15 cellular contexts compared by ENCODE assay signal in the genomic region with DNA sequence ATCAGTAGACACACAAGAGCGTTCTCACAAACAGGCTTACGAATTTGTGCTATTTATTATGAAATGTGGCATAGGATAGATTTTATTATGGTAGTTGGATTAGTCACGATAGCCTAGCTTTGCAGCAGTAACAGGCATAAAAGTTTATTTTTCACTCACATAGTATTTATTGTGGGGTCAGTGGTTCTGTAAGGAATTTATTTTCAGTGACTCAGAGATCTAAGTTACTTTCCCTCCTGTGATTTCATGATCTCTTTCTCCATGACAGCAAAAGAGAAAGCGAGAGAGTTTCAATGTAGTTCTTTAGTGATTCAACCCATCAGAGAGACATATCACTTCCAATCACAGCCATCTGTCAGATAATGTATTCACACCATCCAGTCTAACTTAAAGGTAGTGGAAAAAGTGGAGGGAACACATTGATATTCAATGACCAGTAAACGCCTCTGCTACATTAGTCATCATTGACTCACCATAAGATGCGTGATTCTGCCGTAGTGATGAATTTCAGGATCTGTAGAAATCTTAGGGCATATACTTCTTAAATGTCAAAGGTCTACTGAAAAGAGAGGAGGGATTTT.
DNase-seq lines count a peak whose midpoint lies in the region; ATAC-seq and TF ChIP-seq lines count a peak whose summit lies in the region.
"Had no signal": no experiment of that assay in that cellular context is flagged by ENCODE, and none has a peak within 500 bp of the region (broad histone marks: within the 10 kb centered on the region; RNA-seq: fewer than 3 reads in every experiment).

No MANE protein-coding gene starts in this region.

- no peaks in the 10 kb centered on the region for H3K36me3 ChIP-seq in kidney epithelial cell (ENCODE audit: control insufficient read depth, insufficient read depth, low read length)
- H3K36me3 ChIP-seq: cardiac muscle cell, suprapubic skin had no signal

- CTCF ChIA-PET in AG04450 (lab: Charles Lee), result no interaction called here
- CTCF ChIA-PET in HEK293T (lab: Yijun Ruan, JAX), result no interaction called here

- TF ChIP-seq POLR2A in erythroblast (IDR thresholded peaks at IDR 0.05; ENCODE audit: low read length), result no peak

- POLR2A ChIA-PET in AG04450 (lab: Yijun Ruan, JAX) (interaction anchor here (0.7 to 1.1 kb wide), 2 partner anchors 562 to 1581 kb away, joined by 3 read pairs; no protein-coding TSS in a partner anchor), HEK293T (lab: Yijun Ruan, JAX) (no interaction called here)

- TF ChIP-seq CTCF in AG04450 (IDR thresholded peaks at IDR 0.05; ENCODE audit: low read depth, low read length), result no peak
- no peak for TF ChIP-seq CTCF in HFF-Myc (IDR thresholded peaks at IDR 0.05; ENCODE audit: low read depth, low read length, missing control alignments)
- no peak for TF ChIP-seq CTCF in astrocyte of the cerebellum (IDR thresholded peaks at IDR 0.05; ENCODE audit: low read depth, low read length, missing control alignments)
- TF ChIP-seq CTCF in kidney epithelial cell (IDR thresholded peaks at IDR 0.05; ENCODE audit: insufficient read depth, low read length, poor library complexity, severe bottlenecking), result no peak

- no peaks in the 10 kb centered on the region for H3K9me3 ChIP-seq in AG04450 (ENCODE audit: control insufficient read depth, insufficient read depth, low read length)
- H3K9me3 ChIP-seq: suprapubic skin had no signal

- peak overlapping the region; percentile 96 for H3K27ac ChIP-seq in AG04450 (ENCODE audit: low read depth, low read length)
- H3K27ac ChIP-seq: cardiac muscle cell, HL-60, suprapubic skin had no signal

- peak overlapping the region; percentile 2; the same call in 1 of the 2 replicates for H3K4me3 ChIP-seq in AG04450 (ENCODE audit: low read depth, low read length)
- H3K4me3 ChIP-seq in HFF-Myc (replicated peaks; ENCODE audit: low read depth, low read length), result no peak overlapping the region
- H3K4me3 ChIP-seq in astrocyte of the cerebellum (ENCODE audit: low read depth, low read length), result no peak overlapping the region
- no peak overlapping the region for H3K4me3 ChIP-seq in kidney epithelial cell (ENCODE audit: low read depth, low read length)
- H3K4me3 ChIP-seq: cardiac muscle cell, suprapubic skin had no signal

- H3K27me3 ChIP-seq in AG04450 (ENCODE audit: control insufficient read depth, insufficient read depth, low read length) (no peaks in the 10 kb centered on the region), kidney epithelial cell (ENCODE audit: control insufficient read depth, insufficient read depth, low read length) (no peaks in the 10 kb centered on the region)
- H3K27me3 ChIP-seq: cardiac muscle cell, suprapubic skin had no signal

- in situ Hi-C loops in astrocyte of the cerebellum (cut with HindIII; ENCODE audit: low sequenced_read_pairs), result no loop called here

- no peak for ATAC-seq in HG02642 (IDR thresholded peaks at IDR 0.05; ENCODE audit: poor library complexity, unreplicated experiment)
- ATAC-seq: naive thymus-derived CD8-positive, alpha-beta T cell had no signal

- peak; percentile 81 for DNase-seq in AG04450 (ENCODE audit: low read depth, low spot score)
- peak; percentile 82 for DNase-seq in HFF-Myc (ENCODE audit: extremely low read depth, low read depth)
- peak; percentile 78 for DNase-seq in astrocyte of the cerebellum (ENCODE audit: low read depth)
- peak; percentile 59 for DNase-seq in kidney epithelial cell (ENCODE audit: low read depth)
- DNase-seq in OCI-M1 (lab: John Stamatoyannopoulos, UW), result no peak
- DNase-seq in erythroblast (lab: John Stamatoyannopoulos, UW), result no peak
- no peak for DNase-seq in HEK293T (ENCODE audit: extremely low spot score)
- DNase-seq: activated CD4-positive, alpha-beta memory T cell treated with anti-CD3 and anti-CD28 coated beads for 36 hours; DMS153; naive thymus-derived CD8-positive, alpha-beta T cell; NCI-H2029 had no signal

TF ChIP-seq in HEK293T, 16 proteins besides CTCF, POLR2A, EP300 and RAD21:
- no peak for TF ChIP-seq LEF1 (IDR thresholded peaks at IDR 0.05; ENCODE audit: borderline replicate concordance)

Comparison
In these comparisons a context has a peak if more than half of its experiments do, and no peak if none do; other contexts are left out.
1. DNase-seq: peak in AG04450 (single experiment), HFF-Myc (single experiment), astrocyte of the cerebellum (single experiment) and kidney epithelial cell (single experiment); none in OCI-M1 (single experiment), erythroblast (0 of 2) and HEK293T (single experiment).